In the genomic region with DNA sequence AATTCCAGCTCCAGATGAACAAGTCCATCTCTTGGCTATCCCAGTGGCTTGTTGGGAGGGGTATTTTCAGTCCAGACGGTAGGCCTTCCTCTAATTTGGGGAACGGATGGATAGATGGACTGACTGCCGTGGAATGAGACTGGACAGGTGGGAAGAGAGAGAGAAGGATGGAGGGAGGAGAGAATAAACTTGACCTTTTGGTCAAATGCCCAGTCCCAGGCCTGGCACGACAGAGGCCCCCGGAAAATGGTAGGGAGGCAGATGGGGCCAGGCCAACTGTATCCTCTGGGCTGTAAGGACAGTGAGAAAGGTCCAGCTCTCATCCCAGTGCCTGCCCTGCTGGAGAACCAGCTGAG, we compare ENCODE assay signal across 1 cellular context.
TF ChIP-seq lines count a peak whose summit lies in the region.

No MANE protein-coding gene starts in this region.

TF ChIP-seq in HepG2, 621 proteins besides CTCF, POLR2A, EP300 and RAD21:
- TF ChIP-seq KMT2A (CRISPR knock-in tag; IDR thresholded peaks at IDR 0.05) = 0 out of 2 replicates have a peak, but pooled peaks have one; percentile 19
- TF ChIP-seq RBFOX2 (IDR thresholded peaks at IDR 0.05; ENCODE audit: low read depth, low read length) = no peak
- TF ChIP-seq, protein P1, sequence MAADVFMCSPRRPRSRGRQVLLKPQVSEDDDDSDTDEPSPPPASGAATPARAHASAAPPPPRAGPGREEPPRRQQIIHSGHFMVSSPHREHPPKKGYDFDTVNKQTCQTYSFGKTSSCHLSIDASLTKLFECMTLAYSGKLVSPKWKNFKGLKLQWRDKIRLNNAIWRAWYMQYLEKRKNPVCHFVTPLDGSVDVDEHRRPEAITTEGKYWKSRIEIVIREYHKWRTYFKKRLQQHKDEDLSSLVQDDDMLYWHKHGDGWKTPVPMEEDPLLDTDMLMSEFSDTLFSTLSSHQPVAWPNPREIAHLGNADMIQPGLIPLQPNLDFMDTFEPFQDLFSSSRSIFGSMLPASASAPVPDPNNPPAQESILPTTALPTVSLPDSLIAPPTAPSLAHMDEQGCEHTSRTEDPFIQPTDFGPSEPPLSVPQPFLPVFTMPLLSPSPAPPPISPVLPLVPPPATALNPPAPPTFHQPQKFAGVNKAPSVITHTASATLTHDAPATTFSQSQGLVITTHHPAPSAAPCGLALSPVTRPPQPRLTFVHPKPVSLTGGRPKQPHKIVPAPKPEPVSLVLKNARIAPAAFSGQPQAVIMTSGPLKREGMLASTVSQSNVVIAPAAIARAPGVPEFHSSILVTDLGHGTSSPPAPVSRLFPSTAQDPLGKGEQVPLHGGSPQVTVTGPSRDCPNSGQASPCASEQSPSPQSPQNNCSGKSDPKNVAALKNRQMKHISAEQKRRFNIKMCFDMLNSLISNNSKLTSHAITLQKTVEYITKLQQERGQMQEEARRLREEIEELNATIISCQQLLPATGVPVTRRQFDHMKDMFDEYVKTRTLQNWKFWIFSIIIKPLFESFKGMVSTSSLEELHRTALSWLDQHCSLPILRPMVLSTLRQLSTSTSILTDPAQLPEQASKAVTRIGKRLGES (CRISPR knock-in tag; IDR thresholded peaks at IDR 0.05; ENCODE audit: borderline replicate concordance) = no peak
